8 cellular contexts compared by ENCODE assay signal in the genomic region with DNA sequence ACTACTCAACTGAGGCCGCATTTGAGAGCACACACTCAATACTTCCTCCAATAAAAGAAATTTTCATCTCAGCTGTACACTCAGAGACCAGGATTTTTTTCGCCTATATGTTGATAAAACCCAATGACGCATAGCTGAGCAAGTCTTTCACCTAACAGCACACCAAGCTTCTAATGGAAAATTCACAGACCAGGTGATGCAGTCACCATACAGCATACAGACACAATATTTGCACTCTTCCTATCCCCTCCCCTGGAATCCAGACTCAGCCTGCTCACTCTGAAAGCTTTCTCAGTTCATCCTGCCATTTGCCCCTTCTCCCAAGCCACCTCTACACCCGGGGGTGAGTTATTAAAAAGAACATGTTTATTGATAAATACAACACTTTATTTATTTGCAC. TPM values are rescaled to one million over a fixed set of nuclear protein-coding genes. Genes with fewer than 3 reads are reported as not detected.
A peak's percentile ranks its signal among the peaks of the same experiment; 100 is the strongest.
DNase-seq lines count a peak whose midpoint lies in the region; ATAC-seq and TF ChIP-seq lines count a peak whose summit lies in the region.

No MANE protein-coding gene starts in this region.

- 41 to 59% (median 47%) methylated on average over 4 of the region's 4 CpGs for WGBS in adrenal gland, 4 donors
- WGBS in tibial nerve, 2 donors: 29 to 32% methylated on average over 4 of the region's 4 CpGs

- H3K27ac ChIP-seq in adrenal gland (peak overlapping the region in 4 of 5 donors; percentile 97 to 98 (median 98)), left lung (peak overlapping the region; percentile 99), tibial nerve (peak overlapping the region in 3 of 4 donors; percentile 96 to 99 (median 99))

- H3K4me3 Mint-ChIP-seq in T-helper 1 cell treated with Interleukin-12 subunit alpha and Interleukin-12 subunit beta and Interleukin-4 antibody, amounts not matched to agents 30 μg/mL and 1 μg/mL, for 36 hours: peak overlapping the region; percentile 79

- peak overlapping the region; percentile 27 for H3K27ac Mint-ChIP-seq in T-helper 1 cell treated with Interleukin-12 subunit alpha and Interleukin-12 subunit beta and Interleukin-4 antibody, amounts not matched to agents 30 μg/mL and 1 μg/mL, for 36 hours

- peaks cover 28% of the 10 kb centered on the region for H3K4me1 Mint-ChIP-seq in T-helper 1 cell treated with Interleukin-12 subunit alpha and Interleukin-12 subunit beta and Interleukin-4 antibody, amounts not matched to agents 30 μg/mL and 1 μg/mL, for 36 hours (ENCODE audit: low read depth)

- H3K9me3 ChIP-seq in adrenal gland (replicated peaks in 1 of 3) (no peaks in the 10 kb centered on the region), left lung (no peaks in the 10 kb centered on the region), tibial nerve (no peaks in the 10 kb centered on the region)

- H3K27me3 Mint-ChIP-seq in T-helper 1 cell treated with Interleukin-12 subunit alpha and Interleukin-12 subunit beta and Interleukin-4 antibody, amounts not matched to agents 30 μg/mL and 1 μg/mL, for 36 hours (ENCODE audit: low read depth): no peaks in the 10 kb centered on the region

- intact Hi-C loops in adrenal gland (cut with DNase I) (no loop called here), left lung (cut with DNase I) (no loop called here)

- H3K36me3 Mint-ChIP-seq in T-helper 1 cell treated with Interleukin-12 subunit alpha and Interleukin-12 subunit beta and Interleukin-4 antibody, amounts not matched to agents 30 μg/mL and 1 μg/mL, for 36 hours (ENCODE audit: low read depth): peaks cover 8% of the 10 kb centered on the region

- no peak for TF ChIP-seq EP300 in tibial nerve (IDR thresholded peaks at IDR 0.05)

- H3K9me3 Mint-ChIP-seq in T-helper 1 cell treated with Interleukin-12 subunit alpha and Interleukin-12 subunit beta and Interleukin-4 antibody, amounts not matched to agents 30 μg/mL and 1 μg/mL, for 36 hours: no peaks in the 10 kb centered on the region

- H3K27me3 ChIP-seq in adrenal gland (no peaks in the 10 kb centered on the region), left lung (no peaks in the 10 kb centered on the region), tibial nerve (no peaks in the 10 kb centered on the region)

- H3K36me3 ChIP-seq in adrenal gland (replicated peaks in 1 of 2) (no peaks in the 10 kb centered on the region), left lung (peaks cover 0 to 2% of the 10 kb centered on the region in 2 donors), tibial nerve (no peaks in the 10 kb centered on the region)

- peak; percentile 1 for ATAC-seq in left lung

- TF ChIP-seq POLR2A in adrenal gland (IDR thresholded peaks at IDR 0.05) (no peak), tibial nerve (IDR thresholded peaks at IDR 0.05) (no peak)

- H3K4me1 ChIP-seq in adrenal gland (replicated peaks in 1 of 2) (peaks cover 16 to 44% of the 10 kb centered on the region in 2 donors), left lung (peaks cover 7 to 38% of the 10 kb centered on the region in 2 donors), tibial nerve (peaks cover 0 to 47% (median 29%) of the 10 kb centered on the region in 4 donors)

- peak overlapping the region in 1 of 4 donors; percentile 74 for H3K4me3 ChIP-seq in adrenal gland
- H3K4me3 ChIP-seq in left lung: peak overlapping the region; percentile 16 to 82
- H3K4me3 ChIP-seq in tibial nerve: peak overlapping the region in 3 of 4 donors; percentile 5 to 97 (median 89)

- TF ChIP-seq CTCF in adrenal gland (IDR thresholded peaks at IDR 0.05) (no peak), left lung (IDR thresholded peaks at IDR 0.05) (no peak), tibial nerve (IDR thresholded peaks at IDR 0.05) (no peak)

- no peak for DNase-seq in T-helper 1 cell
- DNase-seq in NCI-H2081 (lab: John Stamatoyannopoulos, UW): peak; percentile 63 to 81
- DNase-seq in adrenal gland: no peak
- DNase-seq in left lung: no peak
- no peak for DNase-seq in tibial nerve (ENCODE audit: low spot score in 2 of 2)
- DNase-seq in amniotic stem cell (lab: John Stamatoyannopoulos, UW): no peak
- no peak for DNase-seq in C1 segment of cervical spinal cord (lab: John Stamatoyannopoulos, UW)

RNA-seq across cellular contexts. Expression of gene TBC1D5, which starts 1.7 kb away (rescaled TPM):
- 100 to 1,000 TPM in 2 of 8 donors, 10 to 100 TPM in 6; 47.5 to 108 (median 75.5) TPM for total RNA-seq in adrenal gland
- polyA plus RNA-seq in adrenal gland: 10 to 100 TPM in 2 of 3 donors, 1 to 10 TPM in 1; 6.4 to 27.5 (median 16.8) TPM
- total RNA-seq in left lung: 10 to 100 TPM; 56.7 to 74.8 TPM
- 100 to 1,000 TPM in 1 of 4 donors, 10 to 100 TPM in 3; 55.2 to 128 (median 79.4) TPM for total RNA-seq in tibial nerve

Comparison
In these comparisons a context has a peak if more than half of its experiments do, and no peak if none do; other contexts are left out.
1. DNase-seq: peak in NCI-H2081 (2 of 2); none in T-helper 1 cell (0 of 5), adrenal gland (0 of 7), left lung (0 of 2), tibial nerve (0 of 2), amniotic stem cell (single experiment) and C1 segment of cervical spinal cord (0 of 14).
2. Peak in every context shown above with its lines, with median percentiles within 50 percentile points of each other: H3K27ac ChIP-seq.